In the genomic region with DNA sequence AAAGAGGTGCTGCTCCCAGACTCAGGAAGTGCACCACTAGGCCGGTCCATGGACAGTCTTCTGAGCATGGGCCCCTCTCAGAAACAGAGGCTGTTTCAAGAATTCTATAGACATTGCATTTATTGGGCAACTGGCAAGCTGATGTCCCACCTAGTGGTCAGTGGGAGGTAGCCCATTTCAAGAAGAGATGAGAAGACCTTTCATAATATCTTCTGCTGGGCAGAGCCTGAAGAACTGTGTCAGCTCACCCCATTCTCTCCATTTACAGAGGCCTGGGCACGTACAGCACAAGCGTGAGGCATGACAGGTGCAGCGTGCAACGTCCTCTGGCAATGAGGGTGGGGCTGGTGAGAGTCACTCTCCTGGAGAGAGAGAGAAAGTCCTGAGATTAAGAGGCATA, we compare ENCODE assay signal across 8 cellular contexts.
DNase-seq lines count a peak whose midpoint lies in the region; ATAC-seq and TF ChIP-seq lines count a peak whose summit lies in the region.

No MANE protein-coding gene starts in this region.

- H3K27ac ChIP-seq in upper lobe of right lung = no peak overlapping the region

- no peaks in the 10 kb centered on the region for H3K27me3 ChIP-seq in upper lobe of right lung

- H3K4me3 ChIP-seq in LNCaP clone FGC (ENCODE audit: low read depth, low read length) (no peak overlapping the region), upper lobe of right lung (no peak overlapping the region)

- DNase-seq in NCI-H1417 (lab: John Stamatoyannopoulos, UW) (peak; percentile 5 to 62 (median 6)), NCI-H1417 treated with DMSO at 0.1 percent for 48 hours (lab: John Stamatoyannopoulos, UW) (no peak), LNCaP clone FGC (ENCODE audit: low read depth) (no peak), amniotic epithelial cell (ENCODE audit: low read depth) (peak; percentile 74), iPS-NIHi7 (ENCODE audit: extremely low spot score) (peak; percentile 53), upper lobe of right lung (no peak)
- no peak for DNase-seq in activated CD4-positive, alpha-beta T cell treated with anti-CD3 and anti-CD28 coated beads for 1 hour

- intact Hi-C loops in upper lobe of right lung (cut with DNase I) = no loop called here

- H3K4me1 ChIP-seq in upper lobe of right lung = peaks cover 3% of the 10 kb centered on the region

- TF ChIP-seq CTCF in LNCaP clone FGC (IDR thresholded peaks at IDR 0.05; ENCODE audit: control insufficient read depth, extremely low read depth, insufficient read depth) (peak; percentile 49), upper lobe of right lung (IDR thresholded peaks at IDR 0.05) (peak; percentile 47)

- no peaks in the 10 kb centered on the region for H3K36me3 ChIP-seq in upper lobe of right lung

- peak; percentile 58 for ATAC-seq in upper lobe of right lung
- ATAC-seq in GM19397 (IDR thresholded peaks at IDR 0.05; ENCODE audit: unreplicated experiment) = no peak

- H3K9me3 ChIP-seq in upper lobe of right lung = no peaks in the 10 kb centered on the region

Comparison
In these comparisons a context has a peak if more than half of its experiments do, and no peak if none do; other contexts are left out.
1. DNase-seq: peak in NCI-H1417 (3 of 3), amniotic epithelial cell (single experiment) and iPS-NIHi7 (single experiment); none in NCI-H1417 treated with DMSO at 0.1 percent for 48 hours (single experiment), LNCaP clone FGC (single experiment), upper lobe of right lung (single experiment) and activated CD4-positive, alpha-beta T cell treated with anti-CD3 and anti-CD28 coated beads for 1 hour (single experiment).